ENCODE assay signal across 25 cellular contexts in the genomic region with DNA sequence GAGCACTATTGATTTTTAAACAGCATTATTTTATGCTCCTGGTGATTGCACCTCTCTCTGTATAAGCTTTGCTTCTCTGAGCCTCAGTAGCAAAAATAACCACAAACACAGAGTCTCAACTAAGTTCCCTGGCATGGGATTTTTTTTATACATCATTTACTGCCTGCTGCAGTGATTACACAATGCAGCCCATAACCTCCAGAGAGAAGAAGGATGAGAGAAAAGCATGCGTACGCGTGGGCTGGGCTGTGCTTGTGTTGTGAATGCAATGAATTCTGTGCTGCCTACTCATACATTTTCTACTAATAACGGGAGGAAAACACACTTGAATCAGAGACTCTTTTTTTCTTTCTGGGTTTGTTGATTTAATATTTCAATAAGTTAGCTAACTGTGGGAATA.
DNase-seq lines count a peak whose midpoint lies in the region; FAIRE-seq and TF ChIP-seq lines count a peak whose summit lies in the region.
"Had no signal": no experiment of that assay in that cellular context is flagged by ENCODE, and none has a peak within 500 bp of the region (broad histone marks: within the 10 kb centered on the region; RNA-seq: fewer than 3 reads in every experiment).

No MANE protein-coding gene starts in this region.

- no peak for TF ChIP-seq CTCF in Calu3 (IDR thresholded peaks at IDR 0.05; ENCODE audit: unreplicated experiment)

- DNase-seq in amygdala (lab: John Stamatoyannopoulos, UW) (peak in 30 of 56 donors; percentile 1 to 66 (median 20)), inferior parietal cortex (ENCODE audit: extremely low spot score) (peak; percentile 38), skeletal muscle cell (ENCODE audit: low read depth) (peak; percentile 0), Calu3 (no peak), GM12891 (ENCODE audit: insufficient read length, low spot score) (no peak)
- no peak for DNase-seq in central memory CD4-positive, alpha-beta T cell
- DNase-seq: CD4-positive, alpha-beta T cell; COR-L47; DND-41; GOT3; HCEC 1CT; NCI-H1105; NCI-H146; NCI-H2029; NCI-H2171; NCI-H524 treated with DMSO at 0.1 percent for 48 hours; NCI-H82; OCI-M1 had no signal

- H3K27ac Mint-ChIP-seq in Calu3 (ENCODE audit: unreplicated experiment) = no peak overlapping the region
- H3K27ac Mint-ChIP-seq: CD4-positive, alpha-beta T cell; IgD-negative memory B cell had no signal

- intact Hi-C loops in Calu3 (cut with micrococcal nuclease; ENCODE audit: unreplicated experiment) = no loop called here

- H3K9me3 Mint-ChIP-seq in Calu3 (ENCODE audit: low read depth, unreplicated experiment) = peaks cover 17% of the 10 kb centered on the region
- H3K9me3 Mint-ChIP-seq: CD4-positive, alpha-beta T cell had no signal

- BruUV-seq in Calu3 (replicated peaks; lab: Mats Ljungman, UMichigan) = no TSS peak

- H3K36me3 ChIP-seq in ACC112 (ENCODE audit: insufficient read depth, low read length) = no peaks in the 10 kb centered on the region
- H3K36me3 ChIP-seq: BLaER1, SJSA1 had no signal

- CTCF ChIA-PET in Calu3 (lab: Charles Lee) = no interaction called here

- no peak for TF ChIP-seq POLR2A in GM12891 (IDR thresholded peaks at IDR 0.05; ENCODE audit: low read depth, low read length)

- no peaks in the 10 kb centered on the region for H3K36me3 Mint-ChIP-seq in Calu3 (ENCODE audit: insufficient read depth, unreplicated experiment)
- H3K36me3 Mint-ChIP-seq: IgD-negative memory B cell had no signal

- H2AFZ ChIP-seq in ACC112 (ENCODE audit: low read length, unreplicated experiment) = no peak overlapping the region

- H3K4me1 Mint-ChIP-seq in Calu3 (ENCODE audit: low read depth, unreplicated experiment) = no peaks in the 10 kb centered on the region
- H3K4me1 Mint-ChIP-seq: IgD-negative memory B cell had no signal

- no peaks in the 10 kb centered on the region for H3K79me2 ChIP-seq in ACC112 (ENCODE audit: control insufficient read depth, insufficient read depth, low read length, unreplicated experiment)

- H3K27me3 ChIP-seq in ACC112 (ENCODE audit: insufficient read depth, low read length) = no peaks in the 10 kb centered on the region
- H3K27me3 ChIP-seq: BLaER1, SJSA1 had no signal

- H3K27me3 Mint-ChIP-seq in Calu3 (ENCODE audit: unreplicated experiment) = no peaks in the 10 kb centered on the region
- H3K27me3 Mint-ChIP-seq: CD4-positive, alpha-beta T cell had no signal

- no peak for FAIRE-seq in GM12891 (lab: Jason Lieb, UNC)
- FAIRE-seq: A549, GM12878, RCC 7860 had no signal

- H3K4me3 ChIP-seq in ACC112 (ENCODE audit: low read depth, low read length) (no peak overlapping the region), skeletal muscle cell (ENCODE audit: low read depth, low read length) (no peak overlapping the region)
- H3K4me3 ChIP-seq: A549, BLaER1, GM12878, SJSA1 had no signal

- H3K27ac ChIP-seq in ACC112 (ENCODE audit: low read depth, low read length) = peak overlapping the region; percentile 69
- H3K27ac ChIP-seq: A549, BLaER1, SJSA1 had no signal

- H3K4me1 ChIP-seq in ACC112 (ENCODE audit: control insufficient read depth, insufficient read depth, low read length, unreplicated experiment) = peaks cover 5% of the 10 kb centered on the region
- H3K4me1 ChIP-seq: A549, SJSA1 had no signal

- H3K4me3 Mint-ChIP-seq in Calu3 (ENCODE audit: low read depth, unreplicated experiment) = no peak overlapping the region
- H3K4me3 Mint-ChIP-seq: CD4-positive, alpha-beta T cell had no signal

TF ChIP-seq in GM12891, 5 proteins besides CTCF, POLR2A, EP300 and RAD21:
- TF ChIP-seq POLR2AphosphoS5 (IDR thresholded peaks at IDR 0.05; ENCODE audit: low read depth, low read length) = no peak
- no peak for TF ChIP-seq POU2F2 (IDR thresholded peaks at IDR 0.05; ENCODE audit: low read depth, low read length)
- no peak for TF ChIP-seq SPI1 (IDR thresholded peaks at IDR 0.05; ENCODE audit: low read depth, low read length)
- no peak for TF ChIP-seq TAF1 (IDR thresholded peaks at IDR 0.05; ENCODE audit: low read depth, low read length)
- no peak for TF ChIP-seq PAX5 (IDR thresholded peaks at IDR 0.05; ENCODE audit: insufficient read depth, low read length, severe bottlenecking)

Comparison
In these comparisons a context has a peak if more than half of its experiments do, and no peak if none do; other contexts are left out.
1. DNase-seq: peak in amygdala (30 of 56), inferior parietal cortex (single experiment) and skeletal muscle cell (single experiment); none in Calu3 (single experiment), central memory CD4-positive, alpha-beta T cell (single experiment) and GM12891 (single experiment).